ENCODE assay signal across 12 cellular contexts in the genomic region with DNA sequence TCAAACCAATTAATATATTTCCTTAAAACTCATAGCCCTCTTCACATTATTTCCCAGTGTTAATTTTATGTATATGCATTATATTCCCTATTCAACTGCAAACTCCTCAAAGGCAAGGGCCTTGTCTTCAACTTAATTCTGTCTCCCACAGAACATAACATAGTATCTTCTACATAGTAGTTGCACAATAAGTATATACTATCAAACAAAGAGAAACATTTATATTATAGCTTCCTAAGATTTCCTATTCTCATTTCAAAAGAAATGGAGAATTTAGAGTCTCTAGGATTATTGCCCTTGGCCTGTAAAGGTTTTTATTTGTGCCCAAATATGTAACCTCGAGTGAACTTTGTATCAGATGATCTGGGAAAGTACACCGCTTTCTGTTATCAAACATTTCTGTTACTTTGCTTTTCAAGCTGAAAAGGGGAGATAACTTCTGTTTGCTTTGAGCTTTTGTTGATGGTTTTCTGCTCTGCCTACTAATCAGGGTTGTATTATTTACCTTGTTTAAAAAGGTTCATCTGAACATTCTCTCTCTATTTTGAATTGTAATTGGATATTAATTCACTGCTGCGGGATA.
A peak's percentile ranks its signal among the peaks of the same experiment; 100 is the strongest.
DNase-seq lines count a peak whose midpoint lies in the region; ATAC-seq and TF ChIP-seq lines count a peak whose summit lies in the region.
"Had no signal": no experiment of that assay in that cellular context is flagged by ENCODE, and none has a peak within 500 bp of the region (broad histone marks: within the 10 kb centered on the region; RNA-seq: fewer than 3 reads in every experiment).

No MANE protein-coding gene starts in this region.

- H3K27me3 ChIP-seq in breast epithelium (no peaks in the 10 kb centered on the region), right lobe of liver (no peaks in the 10 kb centered on the region)
- H3K27me3 ChIP-seq: right atrium auricular region had no signal

- peaks cover 43% of the 10 kb centered on the region for H3K4me1 Mint-ChIP-seq in MCF 10A (ENCODE audit: insufficient read depth, unreplicated experiment)
- H3K4me1 Mint-ChIP-seq in activated naive CD8-positive, alpha-beta T cell treated with anti-CD3 and anti-CD28 coated beads, Interleukin-2, amount 50 U/mL, for 24 hours = peaks cover 55% of the 10 kb centered on the region

- no peak for TF ChIP-seq CTCF in MCF 10A (IDR thresholded peaks at IDR 0.05; ENCODE audit: unreplicated experiment)
- no peak for TF ChIP-seq CTCF in breast epithelium (IDR thresholded peaks at IDR 0.05)
- no peak for TF ChIP-seq CTCF in right lobe of liver (IDR thresholded peaks at IDR 0.05)

- DNase-seq in MCF 10A (ENCODE audit: unreplicated experiment) = no peak
- no peak for DNase-seq in breast epithelium (ENCODE audit: low spot score in 2 of 2)
- DNase-seq in activated naive CD8-positive, alpha-beta T cell treated with anti-CD3 and anti-CD28 coated beads, Interleukin-2, amount 50 U/mL, for 24 hours = no peak
- DNase-seq in right lobe of liver = no peak
- no peak for DNase-seq in hippocampal formation (lab: John Stamatoyannopoulos, UW)
- DNase-seq in ureter (ENCODE audit: low spot score) = no peak
- DNase-seq: activated CD8-positive, alpha-beta memory T cell treated with anti-CD3 and anti-CD28 coated beads, Interleukin-2, amount 10 ng/mL, durations not matched to agents 7 days and 5 days; Karpas-422 had no signal

- no peak overlapping the region for H3K4me3 Mint-ChIP-seq in MCF 10A (ENCODE audit: unreplicated experiment)
- no peak overlapping the region for H3K4me3 Mint-ChIP-seq in activated naive CD8-positive, alpha-beta T cell treated with anti-CD3 and anti-CD28 coated beads, Interleukin-2, amount 50 U/mL, for 24 hours
- H3K4me3 Mint-ChIP-seq: activated CD8-positive, alpha-beta memory T cell treated with anti-CD3 and anti-CD28 coated beads, Interleukin-2, amount 10 ng/mL, durations not matched to agents 7 days and 5 days had no signal

- H3K4me1 ChIP-seq in breast epithelium (peaks cover 0 to 4% of the 10 kb centered on the region in 2 donors), right lobe of liver (peaks cover 0 to 40% (median 9%) of the 10 kb centered on the region in 4 donors)

- no peaks in the 10 kb centered on the region for H3K27me3 Mint-ChIP-seq in MCF 10A (ENCODE audit: insufficient read depth, unreplicated experiment)
- H3K27me3 Mint-ChIP-seq in activated naive CD8-positive, alpha-beta T cell treated with anti-CD3 and anti-CD28 coated beads, Interleukin-2, amount 50 U/mL, for 24 hours = no peaks in the 10 kb centered on the region
- H3K27me3 Mint-ChIP-seq: activated CD8-positive, alpha-beta memory T cell treated with anti-CD3 and anti-CD28 coated beads, Interleukin-2, amount 10 ng/mL, durations not matched to agents 7 days and 5 days had no signal

- TF ChIP-seq POLR2A in breast epithelium (IDR thresholded peaks at IDR 0.05) (no peak), right lobe of liver (IDR thresholded peaks at IDR 0.05) (no peak)

- CTCF ChIA-PET in MCF 10A (lab: Yijun Ruan, JAX) = interaction anchor here (1.0 to 2.6 kb wide), 2 partner anchors 74 to 216 kb away, joined by 6 to 8 read pairs; no protein-coding TSS in a partner anchor

- H3K4me3 ChIP-seq in breast epithelium = no peak overlapping the region
- no peak overlapping the region for H3K4me3 ChIP-seq in right lobe of liver
- H3K4me3 ChIP-seq: lung, right atrium auricular region had no signal

- intact Hi-C loops in MCF 10A (cut with micrococcal nuclease) (no loop called here), breast epithelium (cut with DNase I; ENCODE audit: low total_unique reads) (no loop called here), right lobe of liver (cut with DNase I) (no loop called here)

- peaks cover 65% of the 10 kb centered on the region for H3K36me3 Mint-ChIP-seq in MCF 10A (ENCODE audit: insufficient read depth, unreplicated experiment)
- peaks cover 59% of the 10 kb centered on the region for H3K36me3 Mint-ChIP-seq in activated naive CD8-positive, alpha-beta T cell treated with anti-CD3 and anti-CD28 coated beads, Interleukin-2, amount 50 U/mL, for 24 hours (ENCODE audit: low read depth)

- BruUV-seq in MCF 10A (replicated peaks; lab: Mats Ljungman, UMichigan) = no TSS peak

- no peak for ATAC-seq in activated naive CD8-positive, alpha-beta T cell treated with anti-CD3 and anti-CD28 coated beads, Interleukin-2, amount 50 U/mL, for 24 hours
- peak; percentile 85 to 91 (median 88) for ATAC-seq in right lobe of liver
- ATAC-seq in HG02642 (IDR thresholded peaks at IDR 0.05; ENCODE audit: poor library complexity, unreplicated experiment) = no peak
- ATAC-seq in GM19463 (IDR thresholded peaks at IDR 0.05; ENCODE audit: unreplicated experiment) = no peak
- ATAC-seq: activated CD8-positive, alpha-beta memory T cell treated with anti-CD3 and anti-CD28 coated beads, Interleukin-2, amount 10 ng/mL, durations not matched to agents 7 days and 5 days had no signal

- H3K27ac Mint-ChIP-seq in MCF 10A (ENCODE audit: low read depth, unreplicated experiment) = peak overlapping the region; percentile 54
- peak overlapping the region; percentile 45 for H3K27ac Mint-ChIP-seq in activated naive CD8-positive, alpha-beta T cell treated with anti-CD3 and anti-CD28 coated beads, Interleukin-2, amount 50 U/mL, for 24 hours

- no peaks in the 10 kb centered on the region for H3K9me3 Mint-ChIP-seq in MCF 10A (ENCODE audit: unreplicated experiment)
- no peaks in the 10 kb centered on the region for H3K9me3 Mint-ChIP-seq in activated naive CD8-positive, alpha-beta T cell treated with anti-CD3 and anti-CD28 coated beads, Interleukin-2, amount 50 U/mL, for 24 hours

- H3K9me3 ChIP-seq in breast epithelium = no peaks in the 10 kb centered on the region
- H3K9me3 ChIP-seq in right lobe of liver = no peaks in the 10 kb centered on the region
- H3K9me3 ChIP-seq: right atrium auricular region had no signal

- 23% methylated on average over 3 of the region's 3 CpGs for WGBS in right lobe of liver (ENCODE audit: insufficient coverage, low coverage, low lambda C conversion rate, missing lambda C conversion rate)

- POLR2A ChIA-PET in MCF 10A (lab: Yijun Ruan, JAX) = interaction anchor here (0.6 to 2.2 kb wide), 16 partner anchors 9 to 320 kb away, joined by 3 to 11 read pairs (median 4); partner anchors contain the start of gene RPL37A

- no peaks in the 10 kb centered on the region for H3K36me3 ChIP-seq in breast epithelium
- peaks cover 0 to 28% (median 9%) of the 10 kb centered on the region in 4 donors for H3K36me3 ChIP-seq in right lobe of liver

- H3K27ac ChIP-seq in breast epithelium (peak overlapping the region in 1 of 2 donors; percentile 46), right lobe of liver (peak overlapping the region in 2 of 3 donors; percentile 50 to 64)
- H3K27ac ChIP-seq: right atrium auricular region had no signal

Comparison
In these comparisons a context has a peak if more than half of its experiments do, and no peak if none do; other contexts are left out.
1. ATAC-seq: peak in right lobe of liver (4 of 4); none in activated naive CD8-positive, alpha-beta T cell treated with anti-CD3 and anti-CD28 coated beads, Interleukin-2, amount 50 U/mL, for 24 hours (single experiment), HG02642 (single experiment) and GM19463 (single experiment).